In the genomic region with DNA sequence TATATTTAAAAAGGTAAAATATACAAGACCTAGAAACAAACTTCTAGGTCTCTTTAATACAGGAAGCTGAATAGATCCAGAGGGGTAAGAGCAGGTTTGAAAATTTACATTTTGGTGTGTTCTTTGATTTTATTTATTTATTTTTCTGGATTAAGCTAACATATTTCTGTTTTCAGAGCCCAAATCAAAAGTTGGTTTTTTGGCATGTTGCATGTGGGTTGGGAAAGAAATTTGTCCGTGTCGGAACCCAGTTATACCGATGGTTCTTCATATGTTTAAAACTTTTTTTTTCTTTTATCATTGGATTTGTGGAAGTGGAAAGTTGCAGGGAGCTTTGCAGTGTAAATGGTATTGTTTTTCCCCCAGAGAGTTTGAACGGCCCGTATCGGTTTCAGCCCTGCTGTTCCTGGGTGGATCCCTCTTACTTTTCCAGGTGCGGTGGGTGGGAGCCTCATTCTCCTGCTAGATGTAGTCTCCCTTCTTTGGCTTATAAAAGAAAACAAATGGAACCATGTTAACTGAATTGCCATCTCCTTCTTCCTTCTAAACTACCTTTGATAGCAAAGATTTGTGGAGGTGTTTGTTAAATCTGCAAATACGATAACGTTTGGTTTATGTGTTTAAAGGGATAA, we compare ENCODE assay signal across 1 cellular context.
TF ChIP-seq lines count a peak whose summit lies in the region.

No MANE protein-coding gene starts in this region.

TF ChIP-seq in GM12878, 131 proteins besides CTCF, POLR2A, EP300 and RAD21:
- TF ChIP-seq TCF12 (IDR thresholded peaks at IDR 0.05; ENCODE audit: low read depth, low read length), result no peak
- TF ChIP-seq JUND (IDR thresholded peaks at IDR 0.05; ENCODE audit: low read depth, low read length), result no peak
- TF ChIP-seq WRNIP1 (IDR thresholded peaks at IDR 0.05; ENCODE audit: borderline replicate concordance, low read depth, low read length), result 0 out of 2 replicates have a peak, but pooled peaks have one; percentile 50
- no peak for TF ChIP-seq SMARCA5 (IDR thresholded peaks at IDR 0.05)
- TF ChIP-seq ATF3 (IDR thresholded peaks at IDR 0.05; ENCODE audit: borderline replicate concordance, extremely low read depth, low read depth, low read length), result no peak
- TF ChIP-seq NRF1 (conservative IDR thresholded peaks at IDR 0.05; ENCODE audit: low read depth, low read length), result no peak
